ENCODE assay signal across 15 cellular contexts in the genomic region with DNA sequence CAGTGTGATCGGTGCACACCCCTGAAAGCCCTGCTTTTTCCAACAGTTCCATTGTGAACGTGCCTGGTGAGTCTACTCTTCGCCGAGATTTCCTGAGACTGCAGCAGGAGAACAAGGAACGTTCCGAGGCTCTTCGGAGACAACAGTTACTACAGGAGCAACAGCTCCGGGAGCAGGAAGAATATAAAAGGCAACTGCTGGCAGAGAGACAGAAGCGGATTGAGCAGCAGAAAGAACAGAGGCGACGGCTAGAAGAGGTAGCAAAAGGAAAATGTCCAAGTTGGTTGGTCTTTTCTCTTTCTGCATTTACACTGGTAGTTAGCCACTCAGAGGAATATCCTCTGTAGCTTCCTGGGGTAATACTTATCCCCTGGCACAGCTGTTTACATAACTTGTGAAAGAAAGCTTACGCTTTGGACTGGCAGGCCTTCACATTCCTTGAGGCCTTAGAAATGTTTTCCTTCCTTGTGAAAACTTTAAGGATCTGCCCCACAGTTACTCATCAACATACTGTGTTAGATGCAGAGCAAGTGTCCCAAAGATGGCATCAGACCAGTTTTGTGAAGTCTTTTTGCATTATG.
DNase-seq lines count a peak whose midpoint lies in the region; ATAC-seq and TF ChIP-seq lines count a peak whose summit lies in the region.
"Had no signal": no experiment of that assay in that cellular context is flagged by ENCODE, and none has a peak within 500 bp of the region (broad histone marks: within the 10 kb centered on the region; RNA-seq: fewer than 3 reads in every experiment).

No MANE protein-coding gene starts in this region.

- intact Hi-C loops in heart right ventricle (cut with DNase I) = no loop called here
- intact Hi-C loops in cardiac septum (cut with DNase I) = no loop called here
- intact Hi-C loops in dorsolateral prefrontal cortex (cut with DNase I) = loop anchor here in 1 of 2 donors (5.0 kb wide), 1 partner anchor 38 kb away; no protein-coding TSS in a partner anchor
- intact Hi-C loops in aorta (cut with DNase I) = no loop called here

- H3K4me1 ChIP-seq in heart right ventricle (peaks cover 0 to 42% (median 32%) of the 10 kb centered on the region in 9 donors), mesodermal cell (ENCODE audit: control insufficient read depth, insufficient read depth, low read length, poor library complexity, severe bottlenecking) (peaks cover 10% of the 10 kb centered on the region), aorta (ENCODE audit: control insufficient read depth in 1 of 2, insufficient read depth in 2 of 2, low read length in 2 of 2) (peaks cover 0 to 12% of the 10 kb centered on the region in 2 donors)
- H3K4me1 ChIP-seq: parathyroid adenoma had no signal

- H3K36me3 ChIP-seq in heart right ventricle (peaks cover 0 to 100% (median 30%) of the 10 kb centered on the region in 9 donors), mesodermal cell (ENCODE audit: control insufficient read depth, insufficient read depth, low read length) (peaks cover 96% of the 10 kb centered on the region), aorta (ENCODE audit: control insufficient read depth in 1 of 2, insufficient read depth in 2 of 2, low read length in 1 of 2) (peaks cover 5 to 6% of the 10 kb centered on the region in 2 donors)

- H3K9me3 ChIP-seq in heart right ventricle = no peaks in the 10 kb centered on the region
- no peaks in the 10 kb centered on the region for H3K9me3 ChIP-seq in mesodermal cell (ENCODE audit: control insufficient read depth, low read length)
- H3K9me3 ChIP-seq in aorta (ENCODE audit: control insufficient read depth, low read length) = no peaks in the 10 kb centered on the region
- H3K9me3 ChIP-seq: A549, left ventricle myocardium inferior had no signal

- TF ChIP-seq CTCF in heart right ventricle (IDR thresholded peaks at IDR 0.05) = no peak
- no peak for TF ChIP-seq CTCF in dorsolateral prefrontal cortex (IDR thresholded peaks at IDR 0.05 in 54 of 56, conservative IDR thresholded peaks at IDR 0.05 in 2 of 56; ENCODE audit: low read depth in 1 of 56, partially characterized antibody in 56 of 56)

- H3K27ac ChIP-seq in heart right ventricle (peak overlapping the region in 1 of 10 donors; percentile 0), dorsolateral prefrontal cortex (peak overlapping the region in 57 of 59 donors; percentile 2 to 85 (median 67)), mesodermal cell (ENCODE audit: low read depth, low read length, severe bottlenecking) (peak overlapping the region; percentile 51), aorta (ENCODE audit: low read depth in 1 of 2, low read length in 2 of 2) (peak overlapping the region; percentile 5 to 82)
- H3K27ac ChIP-seq: A549, left ventricle myocardium inferior, parathyroid adenoma had no signal

- peak in 5 of 8 donors; percentile 10 to 29 (median 20) for ATAC-seq in heart right ventricle
- ATAC-seq in aorta (ENCODE audit: low FRiP score) = peak; percentile 45
- no peak for ATAC-seq in GM21367 (IDR thresholded peaks at IDR 0.05; ENCODE audit: unreplicated experiment)
- ATAC-seq: A549 had no signal

- WGBS in heart right ventricle, 2 donors = 66 to 79% methylated on average over 12 of the region's 12 CpGs
- WGBS in mesodermal cell (ENCODE audit: insufficient coverage in 2 of 2), 2 experiments = 94 to 95% methylated on average over 9 to 12 of the region's 12 CpGs
- WGBS in aorta, 2 donors = 10 to 13% methylated on average over 12 of the region's 12 CpGs

- H3K4me3 ChIP-seq in heart right ventricle (no peak overlapping the region), dorsolateral prefrontal cortex (peak overlapping the region in 5 of 59 donors; percentile 3 to 27 (median 15)), mesodermal cell (ENCODE audit: extremely low read depth, insufficient read depth, low read length, poor library complexity, severe bottlenecking) (no peak overlapping the region), aorta (ENCODE audit: low read length in 2 of 2) (no peak overlapping the region)
- H3K4me3 ChIP-seq: A549, left ventricle myocardium inferior had no signal

- DNase-seq in heart right ventricle (no peak), cardiac septum (ENCODE audit: low spot score) (no peak), dorsolateral prefrontal cortex (peak in 1 of 10 donors; percentile 39), aorta (no peak), NCI-H1105 treated with DMSO at 0.1 percent for 48 hours (lab: John Stamatoyannopoulos, UW) (no peak)
- DNase-seq in activated CD4-positive, alpha-beta T cell treated with anti-CD3 and anti-CD28 coated beads, Interleukin-2, amount 50 U/mL, for 48 hours = no peak
- DNase-seq: activated CD4-positive, alpha-beta T cell treated with anti-CD3 and anti-CD28 coated beads for 4 hours; activated effector memory CD4-positive, alpha-beta T cell treated with anti-CD3 and anti-CD28 coated beads, Interleukin-2, amount 50 U/mL, for 16 hours; left ventricle myocardium inferior; NCI-H1105; NCI-H748 treated with DMSO at 0.1 percent for 48 hours had no signal

- H3K27me3 ChIP-seq in heart right ventricle = no peaks in the 10 kb centered on the region
- no peaks in the 10 kb centered on the region for H3K27me3 ChIP-seq in dorsolateral prefrontal cortex
- no peaks in the 10 kb centered on the region for H3K27me3 ChIP-seq in aorta (ENCODE audit: control insufficient read depth in 1 of 2, insufficient read depth in 2 of 2, low read length in 1 of 2)
